In the genomic region with DNA sequence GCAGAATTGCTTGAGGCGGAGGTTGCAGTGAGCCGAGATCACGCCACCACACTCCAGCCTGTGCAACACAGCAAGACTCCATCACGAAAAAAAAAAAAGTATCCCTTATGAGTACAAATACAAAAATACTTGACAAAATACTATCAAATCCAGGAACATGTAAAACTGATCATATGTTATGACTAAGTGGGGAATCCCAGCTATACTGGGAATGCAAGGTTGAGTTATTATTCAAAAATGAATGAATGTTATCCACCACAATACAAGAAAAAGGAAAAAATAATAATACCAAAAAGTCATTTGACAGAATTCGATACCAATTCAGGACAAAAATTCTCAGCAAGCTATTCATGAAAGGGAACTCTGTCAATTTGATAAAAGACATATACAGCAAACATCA, we compare ENCODE assay signal across 22 cellular contexts. TPM values are rescaled to one million over a fixed set of nuclear protein-coding genes. Genes with fewer than 3 reads are reported as not detected.
DNase-seq lines count a peak whose midpoint lies in the region; ATAC-seq, FAIRE-seq and TF ChIP-seq lines count a peak whose summit lies in the region.
"Had no signal": no experiment of that assay in that cellular context is flagged by ENCODE, and none has a peak within 500 bp of the region (broad histone marks: within the 10 kb centered on the region; RNA-seq: fewer than 3 reads in every experiment).

No MANE protein-coding gene starts in this region.

- TF ChIP-seq POLR2A in prostate gland (IDR thresholded peaks at IDR 0.05): no peak

- H3K79me2 ChIP-seq in GM23248 (ENCODE audit: insufficient read depth) (peaks cover 67% of the 10 kb centered on the region), keratinocyte (ENCODE audit: control insufficient read depth, insufficient read depth, low read length) (no peaks in the 10 kb centered on the region)

- H3K36me3 ChIP-seq in GM23248 (ENCODE audit: low read depth) (peaks cover 12% of the 10 kb centered on the region), keratinocyte (ENCODE audit: control insufficient read depth in 2 of 2, extremely low read depth in 1 of 2, insufficient read depth in 2 of 2, low read length in 2 of 2) (no peaks in the 10 kb centered on the region), prostate gland (no peaks in the 10 kb centered on the region), MG63 (peaks cover 21% of the 10 kb centered on the region)
- H3K36me3 ChIP-seq: ascending aorta, heart right ventricle had no signal

- no peak for FAIRE-seq in keratinocyte (lab: Jason Lieb, UNC)
- FAIRE-seq: small intestine had no signal

- H3F3A ChIP-seq in GM23248 (ENCODE audit: insufficient read depth): peaks cover 24% of the 10 kb centered on the region

- H3K9ac ChIP-seq in GM23248: no peak overlapping the region
- no peak overlapping the region for H3K9ac ChIP-seq in keratinocyte (ENCODE audit: control insufficient read depth, extremely low read depth, insufficient read depth, low read length)

- no peak for ATAC-seq in HG02588 (IDR thresholded peaks at IDR 0.05; ENCODE audit: unreplicated experiment)
- ATAC-seq: heart right ventricle; psoas muscle; stimulated activated naive CD8-positive, alpha-beta T cell treated with anti-CD3 and anti-CD28 coated beads, Interleukin-15, amount 100 ng/mL, for 72 hours had no signal

- H3K27ac ChIP-seq in GM23248 (peak overlapping the region; percentile 51), keratinocyte (ENCODE audit: control insufficient read depth, insufficient read depth, low read length) (peak overlapping the region; percentile 45), prostate gland (no peak overlapping the region)
- H3K27ac ChIP-seq: ascending aorta, heart right ventricle, psoas muscle had no signal

- H3K4me1 ChIP-seq in GM23248 (ENCODE audit: insufficient read depth) (peaks cover 30% of the 10 kb centered on the region), keratinocyte (ENCODE audit: control insufficient read depth, extremely low read depth, insufficient read depth, low read length) (peaks cover 18% of the 10 kb centered on the region), prostate gland (replicated peaks) (no peaks in the 10 kb centered on the region)
- H3K4me1 ChIP-seq: ascending aorta, heart right ventricle, psoas muscle had no signal

- H2AFZ ChIP-seq in GM23248 (no peak overlapping the region), keratinocyte (ENCODE audit: control insufficient read depth, low read length) (no peak overlapping the region)

- intact Hi-C loops in prostate gland (cut with DNase I): no loop called here

- no peaks in the 10 kb centered on the region for H4K20me1 ChIP-seq in GM23248 (ENCODE audit: insufficient read depth)
- no peaks in the 10 kb centered on the region for H4K20me1 ChIP-seq in keratinocyte (ENCODE audit: control insufficient read depth, extremely low read depth, insufficient read depth, low read length)

- H3K4me3 ChIP-seq in AG10803 (ENCODE audit: low read length): no peak overlapping the region
- no peak overlapping the region for H3K4me3 ChIP-seq in GM23248
- no peak overlapping the region for H3K4me3 ChIP-seq in astrocyte of the spinal cord (ENCODE audit: low read depth, low read length)
- H3K4me3 ChIP-seq in keratinocyte (ENCODE audit: control insufficient read depth in 2 of 3, extremely low read depth in 1 of 3, insufficient read depth in 2 of 3, low read depth in 1 of 3, low read length in 3 of 3): no peak overlapping the region
- H3K4me3 ChIP-seq in prostate gland: no peak overlapping the region
- no peak overlapping the region for H3K4me3 ChIP-seq in MG63
- H3K4me3 ChIP-seq: ascending aorta, heart right ventricle, psoas muscle had no signal

- dilution Hi-C loops in keratinocyte (cut with MboI; ENCODE audit: extremely low pct_ligation_motif_present, low sequenced_read_pairs): no loop called here

- no peaks in the 10 kb centered on the region for H3K9me3 ChIP-seq in GM23248 (ENCODE audit: low read depth)
- no peaks in the 10 kb centered on the region for H3K9me3 ChIP-seq in keratinocyte (ENCODE audit: control insufficient read depth, low read depth, low read length)
- no peaks in the 10 kb centered on the region for H3K9me3 ChIP-seq in prostate gland
- H3K9me3 ChIP-seq in MG63: peaks cover 3% of the 10 kb centered on the region; the same call in 1 of the 2 replicates
- H3K9me3 ChIP-seq: ascending aorta, heart right ventricle, psoas muscle had no signal

- no peaks in the 10 kb centered on the region for H3K9me1 ChIP-seq in keratinocyte (ENCODE audit: control insufficient read depth, extremely low read depth, insufficient read depth, low read length)

- DNase-seq in AG10803 (ENCODE audit: low read depth) (peak; percentile 50), GM23248 (peak; percentile 66), astrocyte of the spinal cord (ENCODE audit: low read depth, low spot score) (peak; percentile 30), keratinocyte (ENCODE audit: low read depth, low spot score) (no peak), prostate gland (ENCODE audit: low spot score) (no peak), MG63 (no peak)
- no peak for DNase-seq in stimulated activated CD4-positive, alpha-beta T cell treated with anti-CD3 and anti-CD28 coated beads, Interleukin-2, amount 100 ng/mL, for 48 hours
- DNase-seq: activated CD4-positive, alpha-beta T cell treated with anti-CD3 and anti-CD28 coated beads for 4 hours; activated gamma-delta T cell; DMS79; endodermal cell; H7; heart right ventricle; MM.1S; NCI-H2171; NCI-H526 treated with DMSO at 0.1 percent for 48 hours; psoas muscle; SHP77; small intestine; stimulated activated naive CD8-positive, alpha-beta T cell treated with anti-CD3 and anti-CD28 coated beads, Interleukin-15, amount 100 ng/mL, for 72 hours had no signal

- H3K9me2 ChIP-seq in GM23248 (ENCODE audit: insufficient read depth): no peaks in the 10 kb centered on the region

- in situ Hi-C loops in GM23248 (cut with MboI): no loop called here
- in situ Hi-C loops in astrocyte of the spinal cord (cut with HindIII; ENCODE audit: low sequenced_read_pairs): no loop called here

- H3K27me3 ChIP-seq in GM23248 (replicated peaks; ENCODE audit: insufficient read depth) (no peaks in the 10 kb centered on the region), keratinocyte (ENCODE audit: control insufficient read depth, extremely low read depth, insufficient read depth, low read length) (no peaks in the 10 kb centered on the region), prostate gland (replicated peaks; ENCODE audit: insufficient read depth) (no peaks in the 10 kb centered on the region), MG63 (no peaks in the 10 kb centered on the region)
- H3K27me3 ChIP-seq: ascending aorta, heart right ventricle had no signal

- TF ChIP-seq CTCF in AG10803 (conservative IDR thresholded peaks at IDR 0.05; ENCODE audit: low read length) (no peak), astrocyte of the spinal cord (IDR thresholded peaks at IDR 0.05; ENCODE audit: low read depth, low read length) (no peak), keratinocyte (optimal IDR thresholded peaks at IDR 0.05 in 1 of 3, IDR thresholded peaks at IDR 0.05 in 1 of 3, conservative IDR thresholded peaks at IDR 0.05 in 1 of 3; ENCODE audit: extremely low read depth in 1 of 3, insufficient read depth in 2 of 3, low read length in 3 of 3) (no peak), prostate gland (IDR thresholded peaks at IDR 0.05) (no peak)

- H3K4me2 ChIP-seq in GM23248 (ENCODE audit: unreplicated experiment) (peak overlapping the region; percentile 20), keratinocyte (ENCODE audit: control insufficient read depth, extremely low read depth, insufficient read depth, low read depth, low read length) (no peak overlapping the region)

- WGBS in GM23248 (ENCODE audit: low coverage in 1 of 2, low lambda C conversion rate in 2 of 2, missing lambda C conversion rate in 2 of 2), 2 experiments: 96% methylated on average over 5 of the region's 5 CpGs
- WGBS in prostate gland: 95% methylated on average over 5 of the region's 5 CpGs

RNA-seq across cellular contexts. Expression of a gene that starts 32.6 kb away (rescaled TPM):
- total RNA-seq in GM23248 (2014; rRNA removed; shearing (Covaris generic)): 34.9 and 43.4 TPM in 2 replicates
- polyA plus RNA-seq in GM23248 (2016; fragmentation: Nextera tagmentation; extraction: Ambion mirVana): 65.8 and 67.9 TPM in 2 replicates
- 24.5 to 41.7 TPM (median 38.1 TPM) in 3 replicates for polyA plus RNA-seq in keratinocyte
- polyA plus RNA-seq in keratinocyte (2011; ENCODE audit: low read depth): 8.0 TPM
- polyA plus RNA-seq in keratinocyte (2011; cell fraction: cytosol; rRNA removed): 20.8 and 24.2 TPM in 2 replicates
- 85.4 and 109 TPM in 2 replicates for polyA plus RNA-seq in keratinocyte (2011; cell fraction: nucleus; rRNA removed)
- polyA plus RNA-seq in keratinocyte (2012; ENCODE audit: low replicate concordance): 7.6 and 32.2 TPM in 2 replicates
- 11.1 to 34.4 TPM (median 26.8 TPM) in 3 replicates for polyA minus RNA-seq in keratinocyte
- 7.7 TPM for polyA minus RNA-seq in keratinocyte (2011; cell fraction: cytosol; rRNA and poly(A)+ RNA removed)
- 20.0 and 40.4 TPM in 2 replicates for polyA minus RNA-seq in keratinocyte (2011; cell fraction: nucleus; rRNA and poly(A)+ RNA removed)
- 10 to 100 TPM; 17.8 to 95.5 TPM for total RNA-seq in prostate gland
- total RNA-seq in MG63 (2014; rRNA removed; shearing (Covaris generic); ENCODE audit: low replicate concordance): 17.6 and 23.0 TPM in 2 replicates

RNA-seq across cellular contexts. Expression of a gene that starts 47.2 kb away (rescaled TPM):
- 6.7 and 8.4 TPM in 2 replicates for total RNA-seq in GM23248 (2014; rRNA removed; shearing (Covaris generic))
- polyA plus RNA-seq in GM23248 (2016; fragmentation: Nextera tagmentation; extraction: Ambion mirVana) (3.5 and 4.2 TPM in 2 replicates), keratinocyte (9.9 to 11.0 TPM (median 10.9 TPM) in 3 replicates)
- polyA plus RNA-seq in keratinocyte (2011; ENCODE audit: low read depth): 6.7 TPM
- 5.5 and 6.5 TPM in 2 replicates for polyA plus RNA-seq in keratinocyte (2011; cell fraction: cytosol; rRNA removed)
- 32.9 and 37.3 TPM in 2 replicates for polyA plus RNA-seq in keratinocyte (2011; cell fraction: nucleus; rRNA removed)
- polyA plus RNA-seq in keratinocyte (2012; ENCODE audit: low replicate concordance): 6.6 and 8.6 TPM in 2 replicates
- polyA minus RNA-seq in keratinocyte: 3.1 to 13.4 TPM (median 9.4 TPM) in 3 replicates
- 9.0 TPM for polyA minus RNA-seq in keratinocyte (2011; cell fraction: cytosol; rRNA and poly(A)+ RNA removed)
- 8.5 and 11.6 TPM in 2 replicates for polyA minus RNA-seq in keratinocyte (2011; cell fraction: nucleus; rRNA and poly(A)+ RNA removed)
- 10 to 100 TPM; 11.7 to 33.8 TPM for total RNA-seq in prostate gland
- total RNA-seq in MG63 (2014; rRNA removed; shearing (Covaris generic); ENCODE audit: low replicate concordance): 4.4 and 4.8 TPM in 2 replicates

Comparison
In these comparisons a context has a peak if more than half of its experiments do, and no peak if none do; other contexts are left out.
1. DNase-seq: peak in AG10803 (single experiment), GM23248 (single experiment) and astrocyte of the spinal cord (single experiment); none in keratinocyte (single experiment), prostate gland (single experiment), stimulated activated CD4-positive, alpha-beta T cell treated with anti-CD3 and anti-CD28 coated beads, Interleukin-2, amount 100 ng/mL, for 48 hours (0 of 2) and MG63 (single experiment).
2. H3K27ac ChIP-seq: peak in GM23248 (single experiment) and keratinocyte (single experiment); none in prostate gland (0 of 2).